In genomic region chr9:121024237-121024636, GRCh38 we compare ENCODE assay signal across 35 cellular contexts.
"Had no signal": no experiment of that assay in that cellular context is flagged by ENCODE, and none has a peak within 500 bp of the region (broad histone marks: within the 10 kb centered on the region; RNA-seq: fewer than 3 reads in every experiment).

No MANE protein-coding gene starts in this region.

- H3K9me3 Mint-ChIP-seq: activated B cell treated with CpG ODN at 0.5 μM for 24 hours; activated CD4-positive, alpha-beta memory T cell treated with anti-CD3 and anti-CD28 coated beads, Interleukin-2, amount 10 ng/mL, durations not matched to agents 7 days and 5 days; activated CD4-positive, alpha-beta T cell treated with anti-CD3 and anti-CD28 coated beads, Interleukin-2, amount 10 ng/mL, durations not matched to agents 7 days and 5 days; activated naive CD4-positive, alpha-beta T cell treated with anti-CD3 and anti-CD28 coated beads, Interleukin-2, amount 10 ng/mL, durations not matched to agents 7 days and 5 days; activated naive CD4-positive, alpha-beta T cell treated with anti-CD3 and anti-CD28 coated beads, Interleukin-2, amount 50 U/mL, for 24 hours; activated naive CD8-positive, alpha-beta T cell treated with anti-CD3 and anti-CD28 coated beads, Interleukin-2, amount 10 ng/mL, durations not matched to agents 7 days and 5 days; activated naive CD8-positive, alpha-beta T cell treated with anti-CD3 and anti-CD28 coated beads, Interleukin-2, amount 50 U/mL, for 24 hours; activated T-cell treated with anti-CD3 and anti-CD28 coated beads, Interleukin-2, amount 50 U/mL, for 24 hours; activated T-helper 2 cell treated with anti-CD3 and anti-CD28 coated beads, Interferon-gamma antibody, Interleukin-2, Interleukin-4, amounts not matched to agents 10 μg/mL and 5 μg/mL and 100 μg/mL, durations not matched to agents 14 hours and 24 hours and 36 hours; central memory CD8-positive, alpha-beta T cell; T-helper 2 cell treated with Interferon-gamma antibody and Interleukin-4, amounts not matched to agents 5 μg/mL and 100 μg/mL, for 36 hours had no signal

- ATAC-seq: activated CD4-positive, alpha-beta T cell treated with anti-CD3 and anti-CD28 coated beads for 36 hours; activated CD8-positive, alpha-beta memory T cell treated with anti-CD3 and anti-CD28 coated beads, Interleukin-2, amount 10 ng/mL, durations not matched to agents 7 days and 5 days; activated CD8-positive, alpha-beta T cell treated with anti-CD3 and anti-CD28 coated beads, Interleukin-2, amount 10 ng/mL, durations not matched to agents 7 days and 5 days; activated naive CD8-positive, alpha-beta T cell treated with anti-CD3 and anti-CD28 coated beads, Interleukin-2, amount 50 U/mL, for 24 hours had no signal

- H3K36me3 Mint-ChIP-seq: activated naive CD4-positive, alpha-beta T cell treated with anti-CD3 and anti-CD28 coated beads, Interleukin-2, amount 10 ng/mL, durations not matched to agents 7 days and 5 days had no signal

- DNase-seq: activated B cell treated with CpG ODN at 0.5 μM for 24 hours; activated CD4-positive, alpha-beta memory T cell treated with anti-CD3 and anti-CD28 coated beads, Interleukin-2, amount 10 ng/mL, durations not matched to agents 7 days and 5 days; activated CD4-positive, alpha-beta T cell treated with anti-CD3 and anti-CD28 coated beads for 1 hour; activated CD4-positive, alpha-beta T cell treated with anti-CD3 and anti-CD28 coated beads for 36 hours; activated CD4-positive, alpha-beta T cell treated with anti-CD3 and anti-CD28 coated beads for 48 hours; activated CD4-positive, alpha-beta T cell treated with anti-CD3 and anti-CD28 coated beads, Interleukin-2, amount 10 ng/mL, durations not matched to agents 7 days and 5 days; activated CD4-positive, alpha-beta T cell treated with anti-CD3 and anti-CD28 coated beads, Interleukin-2, amount 50 U/mL, for 48 hours; activated CD8-positive, alpha-beta memory T cell treated with anti-CD3 and anti-CD28 coated beads for 24 hours; activated CD8-positive, alpha-beta memory T cell treated with anti-CD3 and anti-CD28 coated beads, Interleukin-2, amount 10 ng/mL, durations not matched to agents 7 days and 5 days; activated CD8-positive, alpha-beta memory T cell treated with anti-CD3 and anti-CD28 coated beads, Interleukin-2, amount 50 U/mL, for 48 hours; activated CD8-positive, alpha-beta T cell treated with anti-CD3 and anti-CD28 coated beads, Interleukin-2, amount 10 ng/mL, durations not matched to agents 7 days and 5 days; activated effector memory CD4-positive, alpha-beta T cell treated with Interleukin-2 at 50 U/mL for 16 hours; activated gamma-delta T cell; activated naive CD4-positive, alpha-beta T cell treated with anti-CD3 and anti-CD28 coated beads, Interleukin-2, amount 10 ng/mL, durations not matched to agents 7 days and 5 days; activated naive CD4-positive, alpha-beta T cell treated with Interleukin-2 at 50 U/mL for 16 hours; activated naive CD8-positive, alpha-beta T cell treated with anti-CD3 and anti-CD28 coated beads, Interleukin-2, amount 10 ng/mL, durations not matched to agents 7 days and 5 days; activated naive CD8-positive, alpha-beta T cell treated with anti-CD3 and anti-CD28 coated beads, Interleukin-2, amount 50 U/mL, for 24 hours; activated T-cell treated with anti-CD3 and anti-CD28 coated beads, Interleukin-2, amount 50 U/mL, for 24 hours; activated T-cell treated with anti-CD3 and anti-CD28 coated beads, Interleukin-2, amount 50 U/mL, for 48 hours; amygdala; anterior cingulate cortex; caudate nucleus; cerebellar nuclear complex; T-helper 2 cell; T-helper 9 cell had no signal

- H3K4me3 ChIP-seq: ascending aorta, cardiac muscle cell had no signal

- H3K27me3 Mint-ChIP-seq: activated B cell treated with CpG ODN at 0.5 μM for 24 hours; activated CD4-positive, alpha-beta memory T cell treated with anti-CD3 and anti-CD28 coated beads, Interleukin-2, amount 10 ng/mL, durations not matched to agents 7 days and 5 days; activated CD4-positive, alpha-beta T cell treated with anti-CD3 and anti-CD28 coated beads for 36 hours; activated CD8-positive, alpha-beta memory T cell treated with anti-CD3 and anti-CD28 coated beads, Interleukin-2, amount 10 ng/mL, durations not matched to agents 7 days and 5 days; activated naive CD4-positive, alpha-beta T cell treated with anti-CD3 and anti-CD28 coated beads, Interleukin-2, amount 10 ng/mL, durations not matched to agents 7 days and 5 days; activated naive CD8-positive, alpha-beta T cell; activated naive CD8-positive, alpha-beta T cell treated with anti-CD3 and anti-CD28 coated beads, Interleukin-2, amount 50 U/mL, for 24 hours; activated T-cell treated with anti-CD3 and anti-CD28 coated beads, Interleukin-2, amount 50 U/mL, for 24 hours; central memory CD8-positive, alpha-beta T cell had no signal

- H3K4me3 Mint-ChIP-seq: activated B cell treated with CpG ODN at 0.5 μM for 24 hours; activated CD4-positive, alpha-beta memory T cell treated with anti-CD3 and anti-CD28 coated beads, Interleukin-2, amount 10 ng/mL, durations not matched to agents 7 days and 5 days; activated CD4-positive, alpha-beta T cell treated with anti-CD3 and anti-CD28 coated beads for 36 hours; activated CD4-positive, alpha-beta T cell treated with anti-CD3 and anti-CD28 coated beads, Interleukin-2, amount 10 ng/mL, durations not matched to agents 7 days and 5 days; activated CD8-positive, alpha-beta memory T cell treated with anti-CD3 and anti-CD28 coated beads, Interleukin-2, amount 10 ng/mL, durations not matched to agents 7 days and 5 days; activated CD8-positive, alpha-beta T cell treated with anti-CD3 and anti-CD28 coated beads, Interleukin-2, amount 10 ng/mL, durations not matched to agents 7 days and 5 days; activated naive CD4-positive, alpha-beta T cell treated with anti-CD3 and anti-CD28 coated beads, Interleukin-2, amount 10 ng/mL, durations not matched to agents 7 days and 5 days; activated naive CD4-positive, alpha-beta T cell treated with anti-CD3 and anti-CD28 coated beads, Interleukin-2, amount 50 U/mL, for 24 hours; activated naive CD8-positive, alpha-beta T cell; activated naive CD8-positive, alpha-beta T cell treated with anti-CD3 and anti-CD28 coated beads, Interleukin-2, amount 10 ng/mL, durations not matched to agents 7 days and 5 days; activated naive CD8-positive, alpha-beta T cell treated with anti-CD3 and anti-CD28 coated beads, Interleukin-2, amount 50 U/mL, for 24 hours; activated T-cell treated with anti-CD3 and anti-CD28 coated beads, Interleukin-2, amount 50 U/mL, for 24 hours; brain; central memory CD8-positive, alpha-beta T cell; T-helper 2 cell treated with Interferon-gamma antibody and Interleukin-4, amounts not matched to agents 5 μg/mL and 100 μg/mL, for 36 hours had no signal

- H3K4me1 ChIP-seq: ascending aorta had no signal

- H3K27ac Mint-ChIP-seq: activated B cell treated with CpG ODN at 0.5 μM for 24 hours; activated CD4-positive, alpha-beta memory T cell treated with anti-CD3 and anti-CD28 coated beads, Interleukin-2, amount 10 ng/mL, durations not matched to agents 7 days and 5 days; activated CD4-positive, alpha-beta T cell treated with anti-CD3 and anti-CD28 coated beads for 36 hours; activated CD4-positive, alpha-beta T cell treated with anti-CD3 and anti-CD28 coated beads, Interleukin-2, amount 10 ng/mL, durations not matched to agents 7 days and 5 days; activated CD8-positive, alpha-beta memory T cell treated with anti-CD3 and anti-CD28 coated beads, Interleukin-2, amount 10 ng/mL, durations not matched to agents 7 days and 5 days; activated CD8-positive, alpha-beta T cell treated with anti-CD3 and anti-CD28 coated beads, Interleukin-2, amount 10 ng/mL, durations not matched to agents 7 days and 5 days; activated naive CD4-positive, alpha-beta T cell treated with anti-CD3 and anti-CD28 coated beads, Interleukin-2, amount 10 ng/mL, durations not matched to agents 7 days and 5 days; activated naive CD4-positive, alpha-beta T cell treated with anti-CD3 and anti-CD28 coated beads, Interleukin-2, amount 50 U/mL, for 24 hours; activated naive CD8-positive, alpha-beta T cell; activated naive CD8-positive, alpha-beta T cell treated with anti-CD3 and anti-CD28 coated beads, Interleukin-2, amount 10 ng/mL, durations not matched to agents 7 days and 5 days; activated naive CD8-positive, alpha-beta T cell treated with anti-CD3 and anti-CD28 coated beads, Interleukin-2, amount 50 U/mL, for 24 hours; activated T-cell treated with anti-CD3 and anti-CD28 coated beads, Interleukin-2, amount 50 U/mL, for 24 hours; activated T-helper 2 cell treated with anti-CD3 and anti-CD28 coated beads, Interferon-gamma antibody, Interleukin-2, Interleukin-4, amounts not matched to agents 10 μg/mL and 5 μg/mL and 100 μg/mL, durations not matched to agents 14 hours and 24 hours and 36 hours; brain; T-helper 2 cell treated with Interferon-gamma antibody and Interleukin-4, amounts not matched to agents 5 μg/mL and 100 μg/mL, for 36 hours had no signal

- FAIRE-seq: bronchial epithelial cell, TTC549 had no signal

- H3K9me3 ChIP-seq: ascending aorta had no signal

- H3K27me3 ChIP-seq: ascending aorta, cardiac muscle cell had no signal

- H3K27ac ChIP-seq: ascending aorta, cardiac muscle cell had no signal

- H3K36me3 ChIP-seq: cardiac muscle cell had no signal

- H3K4me1 Mint-ChIP-seq: activated CD4-positive, alpha-beta memory T cell treated with anti-CD3 and anti-CD28 coated beads, Interleukin-2, amount 10 ng/mL, durations not matched to agents 7 days and 5 days; activated CD4-positive, alpha-beta T cell treated with anti-CD3 and anti-CD28 coated beads for 36 hours; activated CD4-positive, alpha-beta T cell treated with anti-CD3 and anti-CD28 coated beads, Interleukin-2, amount 10 ng/mL, durations not matched to agents 7 days and 5 days; activated CD8-positive, alpha-beta memory T cell treated with anti-CD3 and anti-CD28 coated beads, Interleukin-2, amount 10 ng/mL, durations not matched to agents 7 days and 5 days; activated naive CD4-positive, alpha-beta T cell treated with anti-CD3 and anti-CD28 coated beads, Interleukin-2, amount 10 ng/mL, durations not matched to agents 7 days and 5 days; activated naive CD4-positive, alpha-beta T cell treated with anti-CD3 and anti-CD28 coated beads, Interleukin-2, amount 50 U/mL, for 24 hours; activated naive CD8-positive, alpha-beta T cell treated with anti-CD3 and anti-CD28 coated beads, Interleukin-2, amount 10 ng/mL, durations not matched to agents 7 days and 5 days; activated naive CD8-positive, alpha-beta T cell treated with anti-CD3 and anti-CD28 coated beads, Interleukin-2, amount 50 U/mL, for 24 hours; brain; central memory CD8-positive, alpha-beta T cell had no signal
